In the genomic region with DNA sequence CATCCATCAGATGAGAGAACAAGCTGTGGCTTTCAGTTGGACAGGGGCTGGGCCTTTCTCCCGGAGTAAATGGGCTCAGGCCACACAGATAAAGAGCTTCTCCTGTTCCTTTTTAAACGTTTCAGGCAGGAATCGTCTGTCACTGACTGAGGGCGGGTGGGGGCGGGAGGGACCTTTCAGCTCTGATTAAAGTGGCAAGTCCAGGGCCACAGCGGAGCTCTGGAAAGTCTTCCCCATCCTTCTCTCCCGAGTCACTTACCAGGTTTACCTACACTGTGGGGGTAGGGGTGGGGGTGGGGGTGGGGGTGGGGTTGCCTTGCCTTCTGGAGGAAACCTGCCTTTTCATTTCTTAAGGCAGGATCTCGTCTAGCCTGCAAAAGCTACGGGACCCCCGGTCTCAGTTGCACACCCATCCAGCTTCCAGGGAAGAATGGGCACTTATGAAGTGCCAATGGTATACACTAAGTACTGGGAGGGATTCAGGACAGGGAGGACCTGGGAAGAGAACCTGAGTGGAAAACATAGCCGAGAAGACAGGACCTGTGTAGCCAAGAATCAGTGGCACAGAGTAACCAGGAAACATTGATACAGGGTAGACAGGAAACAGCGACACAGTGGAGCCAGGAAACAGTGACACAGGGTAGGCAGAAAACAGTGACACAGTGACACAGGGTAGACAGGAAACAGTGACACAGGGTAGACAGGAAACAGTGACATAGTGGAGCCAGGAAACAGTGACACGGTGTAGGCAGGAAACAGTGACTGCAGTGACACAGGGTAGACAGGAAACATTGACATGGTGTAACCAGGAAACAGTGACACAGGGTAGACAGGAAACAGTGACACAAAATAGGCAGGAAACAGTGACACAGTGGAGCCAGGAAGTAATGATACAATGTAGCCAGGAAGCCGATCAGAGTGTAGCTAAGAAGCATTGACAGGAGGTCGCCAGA, we compare ENCODE assay signal across 10 cellular contexts.
DNase-seq lines count a peak whose midpoint lies in the region; ATAC-seq and TF ChIP-seq lines count a peak whose summit lies in the region.
"Had no signal": no experiment of that assay in that cellular context is flagged by ENCODE, and none has a peak within 500 bp of the region (broad histone marks: within the 10 kb centered on the region; RNA-seq: fewer than 3 reads in every experiment).

No MANE protein-coding gene starts in this region.

- peaks cover 12% of the 10 kb centered on the region for H3K9me3 Mint-ChIP-seq in activated CD8-positive, alpha-beta memory T cell treated with anti-CD3 and anti-CD28 coated beads, Interleukin-2, amount 10 ng/mL, durations not matched to agents 7 days and 5 days (ENCODE audit: low read depth)
- H3K9me3 Mint-ChIP-seq in stimulated activated effector memory CD8-positive, alpha-beta T cell treated with anti-CD3 and anti-CD28 coated beads, Interleukin-12 subunit alpha, Interleukin-12 subunit beta, amount 100 ng/mL, for 72 hours: peaks cover 7% of the 10 kb centered on the region

- H3K4me1 ChIP-seq in gastroesophageal sphincter: peaks cover 6 to 44% (median 24%) of the 10 kb centered on the region in 3 donors

- CTCF ChIA-PET in activated CD8-positive, alpha-beta memory T cell treated with anti-CD3 and anti-CD28 coated beads, Interleukin-2, amount 10 ng/mL, durations not matched to agents 7 days and 5 days (lab: Charles Lee): no interaction called here

- H3K27me3 Mint-ChIP-seq in activated CD8-positive, alpha-beta memory T cell treated with anti-CD3 and anti-CD28 coated beads, Interleukin-2, amount 10 ng/mL, durations not matched to agents 7 days and 5 days: peaks cover 8% of the 10 kb centered on the region

- peak overlapping the region; percentile 74 for H3K27ac Mint-ChIP-seq in activated CD8-positive, alpha-beta memory T cell treated with anti-CD3 and anti-CD28 coated beads, Interleukin-2, amount 10 ng/mL, durations not matched to agents 7 days and 5 days
- H3K27ac Mint-ChIP-seq in stimulated activated effector memory CD8-positive, alpha-beta T cell treated with anti-CD3 and anti-CD28 coated beads, Interleukin-12 subunit alpha, Interleukin-12 subunit beta, amount 100 ng/mL, for 72 hours: peak overlapping the region; percentile 76

- peaks cover 15% of the 10 kb centered on the region for H3K4me1 Mint-ChIP-seq in activated CD8-positive, alpha-beta memory T cell treated with anti-CD3 and anti-CD28 coated beads, Interleukin-2, amount 10 ng/mL, durations not matched to agents 7 days and 5 days
- H3K4me1 Mint-ChIP-seq in stimulated activated effector memory CD8-positive, alpha-beta T cell treated with anti-CD3 and anti-CD28 coated beads, Interleukin-12 subunit alpha, Interleukin-12 subunit beta, amount 100 ng/mL, for 72 hours: peaks cover 19% of the 10 kb centered on the region

- peaks cover 7% of the 10 kb centered on the region for H3K27me3 ChIP-seq in gastroesophageal sphincter
- H3K27me3 ChIP-seq: heart left ventricle had no signal

- H3K27ac ChIP-seq in coronary artery (peak overlapping the region; percentile 96 to 100), gastroesophageal sphincter (peak overlapping the region in 1 of 4 donors; percentile 91)

- TF ChIP-seq EP300 in gastroesophageal sphincter (IDR thresholded peaks at IDR 0.05): no peak

- H3K9me3 ChIP-seq in gastroesophageal sphincter: no peaks in the 10 kb centered on the region
- H3K9me3 ChIP-seq: heart left ventricle had no signal

- DNase-seq in activated CD8-positive, alpha-beta memory T cell treated with anti-CD3 and anti-CD28 coated beads, Interleukin-2, amount 10 ng/mL, durations not matched to agents 7 days and 5 days: no peak
- DNase-seq in activated CD8-positive, alpha-beta memory T cell treated with anti-CD3 and anti-CD28 coated beads, Interleukin-2, amount 50 U/mL, for 4 hours: no peak
- DNase-seq in RKO (ENCODE audit: low spot score): peak; percentile 68
- no peak for DNase-seq in coronary artery (ENCODE audit: low spot score)
- DNase-seq in stimulated activated effector memory CD8-positive, alpha-beta T cell treated with anti-CD3 and anti-CD28 coated beads, Interleukin-12 subunit alpha, Interleukin-12 subunit beta, amount 100 ng/mL, for 72 hours (ENCODE audit: low spot score in 2 of 2): no peak
- DNase-seq in left ventricle myocardium superior: no peak
- DNase-seq: NCI-H1694 had no signal

- intact Hi-C loops in left ventricle myocardium superior (cut with micrococcal nuclease): no loop called here

- 63 to 92% methylated on average over 2 to 5 of the region's 15 CpGs for WGBS in gastroesophageal sphincter (ENCODE audit: low coverage in 1 of 2), 2 donors

- H3K36me3 Mint-ChIP-seq in activated CD8-positive, alpha-beta memory T cell treated with anti-CD3 and anti-CD28 coated beads, Interleukin-2, amount 10 ng/mL, durations not matched to agents 7 days and 5 days: no peaks in the 10 kb centered on the region
- no peaks in the 10 kb centered on the region for H3K36me3 Mint-ChIP-seq in stimulated activated effector memory CD8-positive, alpha-beta T cell treated with anti-CD3 and anti-CD28 coated beads, Interleukin-12 subunit alpha, Interleukin-12 subunit beta, amount 100 ng/mL, for 72 hours

- TF ChIP-seq CTCF in coronary artery (IDR thresholded peaks at IDR 0.05) (no peak), gastroesophageal sphincter (IDR thresholded peaks at IDR 0.05) (no peak)

- H3K36me3 ChIP-seq in gastroesophageal sphincter: no peaks in the 10 kb centered on the region
- H3K36me3 ChIP-seq: heart left ventricle had no signal

- H3K4me3 Mint-ChIP-seq in activated CD8-positive, alpha-beta memory T cell treated with anti-CD3 and anti-CD28 coated beads, Interleukin-2, amount 10 ng/mL, durations not matched to agents 7 days and 5 days: no peak overlapping the region
- H3K4me3 Mint-ChIP-seq in stimulated activated effector memory CD8-positive, alpha-beta T cell treated with anti-CD3 and anti-CD28 coated beads, Interleukin-12 subunit alpha, Interleukin-12 subunit beta, amount 100 ng/mL, for 72 hours: no peak overlapping the region

- no peak for TF ChIP-seq POLR2A in gastroesophageal sphincter (IDR thresholded peaks at IDR 0.05)

- ATAC-seq in activated CD8-positive, alpha-beta memory T cell treated with anti-CD3 and anti-CD28 coated beads, Interleukin-2, amount 10 ng/mL, durations not matched to agents 7 days and 5 days: peak; percentile 47
- peak; percentile 71 for ATAC-seq in stimulated activated effector memory CD8-positive, alpha-beta T cell treated with anti-CD3 and anti-CD28 coated beads, Interleukin-12 subunit alpha, Interleukin-12 subunit beta, amount 100 ng/mL, for 72 hours
- ATAC-seq in gastroesophageal sphincter (no peak), left ventricle myocardium superior (no peak), GM18907 (IDR thresholded peaks at IDR 0.05; ENCODE audit: unreplicated experiment) (no peak)
- ATAC-seq: heart left ventricle had no signal

- no peak overlapping the region for H3K4me3 ChIP-seq in coronary artery
- no peak overlapping the region for H3K4me3 ChIP-seq in gastroesophageal sphincter
- H3K4me3 ChIP-seq: heart left ventricle had no signal

Comparison
In these comparisons a context has a peak if more than half of its experiments do, and no peak if none do; other contexts are left out.
1. ATAC-seq: peak in activated CD8-positive, alpha-beta memory T cell treated with anti-CD3 and anti-CD28 coated beads, Interleukin-2, amount 10 ng/mL, durations not matched to agents 7 days and 5 days (single experiment) and stimulated activated effector memory CD8-positive, alpha-beta T cell treated with anti-CD3 and anti-CD28 coated beads, Interleukin-12 subunit alpha, Interleukin-12 subunit beta, amount 100 ng/mL, for 72 hours (single experiment); none in gastroesophageal sphincter (single experiment), left ventricle myocardium superior (single experiment) and GM18907 (single experiment).